27 cellular contexts compared by ENCODE assay signal in genomic region chr2:10680957-10681356, GRCh38. TPM values are rescaled to one million over a fixed set of nuclear protein-coding genes. Genes with fewer than 3 reads are reported as not detected.
DNase-seq lines count a peak whose midpoint lies in the region; ATAC-seq, FAIRE-seq and TF ChIP-seq lines count a peak whose summit lies in the region.
"Had no signal": no experiment of that assay in that cellular context is flagged by ENCODE, and none has a peak within 500 bp of the region (broad histone marks: within the 10 kb centered on the region; RNA-seq: fewer than 3 reads in every experiment).

No MANE protein-coding gene starts in this region.

- no peak for TF ChIP-seq POLR2A in K562 (conservative IDR thresholded peaks at IDR 0.05)

- H3K9me1 ChIP-seq in K562 (ENCODE audit: control insufficient read depth, insufficient read depth, low read length) = no peaks in the 10 kb centered on the region

- peaks cover 22% of the 10 kb centered on the region for H3K36me3 ChIP-seq in GM23248 (ENCODE audit: low read depth)
- H3K36me3 ChIP-seq in K562 (ENCODE audit: control insufficient read depth, insufficient read depth, low read length) = peaks cover 75% of the 10 kb centered on the region

- no peak for TF ChIP-seq RAD21 in K562 (CRISPR knock-in tag; conservative IDR thresholded peaks at IDR 0.05 in 1 of 2, IDR thresholded peaks at IDR 0.05 in 1 of 2)

- no peaks in the 10 kb centered on the region for H3K9me2 ChIP-seq in GM23248 (ENCODE audit: insufficient read depth)

- peak overlapping the region; percentile 64 for H3K27ac Mint-ChIP-seq in activated CD4-positive, alpha-beta T cell treated with anti-CD3 and anti-CD28 coated beads for 36 hours
- H3K27ac Mint-ChIP-seq in activated naive CD4-positive, alpha-beta T cell treated with anti-CD3 and anti-CD28 coated beads for 36 hours = peak overlapping the region; percentile 71
- H3K27ac Mint-ChIP-seq in activated naive CD4-positive, alpha-beta T cell treated with anti-CD3 and anti-CD28 coated beads, Interleukin-2, amount 10 ng/mL, durations not matched to agents 7 days and 5 days = no peak overlapping the region
- H3K27ac Mint-ChIP-seq: HFFc6 had no signal

- no peaks in the 10 kb centered on the region for H3K9me3 Mint-ChIP-seq in activated CD4-positive, alpha-beta T cell treated with anti-CD3 and anti-CD28 coated beads for 36 hours (ENCODE audit: low read depth)
- H3K9me3 Mint-ChIP-seq in activated naive CD4-positive, alpha-beta T cell treated with anti-CD3 and anti-CD28 coated beads for 36 hours = no peaks in the 10 kb centered on the region
- no peaks in the 10 kb centered on the region for H3K9me3 Mint-ChIP-seq in activated naive CD4-positive, alpha-beta T cell treated with anti-CD3 and anti-CD28 coated beads, Interleukin-2, amount 10 ng/mL, durations not matched to agents 7 days and 5 days
- H3K9me3 Mint-ChIP-seq: CD4-positive, alpha-beta memory T cell; HFFc6 had no signal

- in situ Hi-C loops in GM23248 (cut with MboI) (no loop called here), K562 (cut with MboI) (no loop called here)

- WGBS in GM23248 (ENCODE audit: low coverage in 1 of 2, low lambda C conversion rate in 2 of 2, missing lambda C conversion rate in 2 of 2), 2 experiments = 29 to 33% methylated on average over 2 of the region's 2 CpGs
- WGBS in K562 (ENCODE audit: insufficient coverage, low coverage, missing lambda C conversion rate) = 84% methylated on average over 2 of the region's 2 CpGs

- H3K4me3 ChIP-seq in GM23248 (no peak overlapping the region), K562 (no peak overlapping the region)
- H3K4me3 ChIP-seq: BLaER1 treated with 17β-estradiol and CSF1 and Interleukin-3, amounts not matched to agents 10 nM and 100 nM; GM12878; MG63 had no signal

- H3K9ac ChIP-seq in GM23248 (no peak overlapping the region), K562 (ENCODE audit: insufficient read depth in 1 of 2, low read depth in 2 of 2, low read length in 2 of 2) (no peak overlapping the region)
- H3K9ac ChIP-seq: BLaER1 treated with 17β-estradiol and CSF1 and Interleukin-3, amounts not matched to agents 10 nM and 100 nM had no signal

- ATAC-seq in activated CD4-positive, alpha-beta T cell treated with anti-CD3 and anti-CD28 coated beads for 36 hours = peak; percentile 88
- ATAC-seq in K562 = no peak
- ATAC-seq: GM12878, Right ventricle myocardium inferior had no signal

- no peaks in the 10 kb centered on the region for H4K20me1 ChIP-seq in GM23248 (ENCODE audit: insufficient read depth)
- H4K20me1 ChIP-seq in K562 (replicated peaks; ENCODE audit: control insufficient read depth, insufficient read depth, low read length) = peaks cover under 1% of the 10 kb centered on the region; the same call in 1 of the 2 replicates

- POLR2A ChIA-PET in activated CD4-positive, alpha-beta T cell treated with anti-CD3 and anti-CD28 coated beads for 36 hours (lab: Charles Lee) = interaction anchor here (0.6 to 0.9 kb wide), 2 partner anchors 20 to 233 kb away, joined by 3 to 5 read pairs; partner anchors contain the start of gene ODC1
- POLR2A ChIA-PET in K562 (lab: Yijun Ruan, JAX) = interaction anchor here (0.7 kb wide), 1 partner anchor 8 kb away, joined by 4 read pairs; the partner anchor contains the start of gene NOL10

- no peaks in the 10 kb centered on the region for H3K27me3 Mint-ChIP-seq in activated CD4-positive, alpha-beta T cell treated with anti-CD3 and anti-CD28 coated beads for 36 hours
- no peaks in the 10 kb centered on the region for H3K27me3 Mint-ChIP-seq in activated naive CD4-positive, alpha-beta T cell treated with anti-CD3 and anti-CD28 coated beads for 36 hours (ENCODE audit: low read depth)
- H3K27me3 Mint-ChIP-seq in activated naive CD4-positive, alpha-beta T cell treated with anti-CD3 and anti-CD28 coated beads, Interleukin-2, amount 10 ng/mL, durations not matched to agents 7 days and 5 days = no peaks in the 10 kb centered on the region
- H3K27me3 Mint-ChIP-seq: CD4-positive, alpha-beta memory T cell had no signal

- no peaks in the 10 kb centered on the region for H3K27me3 ChIP-seq in GM23248 (replicated peaks; ENCODE audit: insufficient read depth)
- H3K27me3 ChIP-seq in K562 (ENCODE audit: control insufficient read depth in 2 of 2, insufficient read depth in 2 of 2, low read length in 2 of 2) = no peaks in the 10 kb centered on the region
- H3K27me3 ChIP-seq: BLaER1 treated with 17β-estradiol and CSF1 and Interleukin-3, amounts not matched to agents 10 nM and 100 nM; MG63 had no signal

- H3K4me2 ChIP-seq in GM23248 (ENCODE audit: unreplicated experiment) (no peak overlapping the region), K562 (ENCODE audit: insufficient read depth, low read length) (no peak overlapping the region)
- H3K4me2 ChIP-seq: BLaER1 treated with 17β-estradiol and CSF1 and Interleukin-3, amounts not matched to agents 10 nM and 100 nM had no signal

- intact Hi-C loops in activated CD4-positive, alpha-beta T cell treated with anti-CD3 and anti-CD28 coated beads for 36 hours (cut with DNase I, micrococcal nuclease) = loop anchor here (10.0 kb wide), 2 partner anchors 114 to 376 kb away; partner anchors contain the start of gene HPCAL1 (in 1 of the 2)
- intact Hi-C loops in activated naive CD4-positive, alpha-beta T cell treated with anti-CD3 and anti-CD28 coated beads for 36 hours (cut with micrococcal nuclease) = loop anchor here (2.0 kb wide), 1 partner anchor 26 kb away; no protein-coding TSS in a partner anchor
- intact Hi-C loops in K562 (cut with micrococcal nuclease) = no loop called here

- H2AFZ ChIP-seq in GM23248 (no peak overlapping the region), K562 (ENCODE audit: low read depth, low read length) (no peak overlapping the region)

- no peak for TF ChIP-seq CTCF in K562 (IDR thresholded peaks at IDR 0.05 in 2 of 3, conservative IDR thresholded peaks at IDR 0.05 in 1 of 3; ENCODE audit: insufficient read depth in 2 of 3, low read depth in 1 of 3, low read length in 3 of 3)

- peaks cover 39% of the 10 kb centered on the region for H3K36me3 Mint-ChIP-seq in activated CD4-positive, alpha-beta T cell treated with anti-CD3 and anti-CD28 coated beads for 36 hours (ENCODE audit: low read depth)
- peaks cover 19% of the 10 kb centered on the region for H3K36me3 Mint-ChIP-seq in activated naive CD4-positive, alpha-beta T cell treated with anti-CD3 and anti-CD28 coated beads for 36 hours (ENCODE audit: low read depth)
- H3K36me3 Mint-ChIP-seq in activated naive CD4-positive, alpha-beta T cell treated with anti-CD3 and anti-CD28 coated beads, Interleukin-2, amount 10 ng/mL, durations not matched to agents 7 days and 5 days = peaks cover 21% of the 10 kb centered on the region

- H3K79me2 ChIP-seq in GM23248 (ENCODE audit: insufficient read depth) = peaks cover 84% of the 10 kb centered on the region
- H3K79me2 ChIP-seq in K562 (ENCODE audit: control insufficient read depth, insufficient read depth, low read length) = peaks cover 29% of the 10 kb centered on the region

- H3K9me3 ChIP-seq in GM23248 (ENCODE audit: low read depth) (no peaks in the 10 kb centered on the region), K562 (replicated peaks; ENCODE audit: control insufficient read depth, insufficient read depth, low read depth, low read length) (no peaks in the 10 kb centered on the region)
- H3K9me3 ChIP-seq: BLaER1 treated with 17β-estradiol and CSF1 and Interleukin-3, amounts not matched to agents 10 nM and 100 nM; Caco-2; MG63 had no signal

- CTCF ChIA-PET in activated CD4-positive, alpha-beta T cell treated with anti-CD3 and anti-CD28 coated beads for 36 hours (lab: Charles Lee) = interaction anchor here (0.8 to 1.3 kb wide), 2 partner anchors 15 to 234 kb away, joined by 3 read pairs; no protein-coding TSS in a partner anchor
- CTCF ChIA-PET in activated naive CD4-positive, alpha-beta T cell treated with anti-CD3 and anti-CD28 coated beads for 36 hours (lab: Charles Lee) = interaction anchor here (0.7 to 1.1 kb wide), 2 partner anchors 35 to 697 kb away, joined by 3 read pairs; no protein-coding TSS in a partner anchor
- CTCF ChIA-PET in activated naive CD4-positive, alpha-beta T cell treated with anti-CD3 and anti-CD28 coated beads, Interleukin-2, amount 10 ng/mL, durations not matched to agents 7 days and 5 days (lab: Charles Lee) = interaction anchor here (0.6 kb wide), 1 partner anchor 700 kb away, joined by 3 read pairs; no protein-coding TSS in a partner anchor
- CTCF ChIA-PET in K562 (lab: Yijun Ruan, JAX; ENCODE audit: low intra/inter-chr PET ratio) = no interaction called here

- H3K4me1 ChIP-seq in GM23248 (ENCODE audit: insufficient read depth) (no peaks in the 10 kb centered on the region), K562 (replicated peaks in 1 of 2; ENCODE audit: control insufficient read depth in 2 of 2, insufficient read depth in 2 of 2, low read length in 2 of 2) (no peaks in the 10 kb centered on the region)
- H3K4me1 ChIP-seq: Caco-2 had no signal

- TF ChIP-seq EP300 in K562 (IDR thresholded peaks at IDR 0.05; ENCODE audit: low read length) = no peak

- H3K4me1 Mint-ChIP-seq in activated CD4-positive, alpha-beta T cell treated with anti-CD3 and anti-CD28 coated beads for 36 hours = peaks cover 24% of the 10 kb centered on the region
- peaks cover 32% of the 10 kb centered on the region for H3K4me1 Mint-ChIP-seq in activated naive CD4-positive, alpha-beta T cell treated with anti-CD3 and anti-CD28 coated beads for 36 hours (ENCODE audit: low read depth)
- peaks cover 8% of the 10 kb centered on the region for H3K4me1 Mint-ChIP-seq in activated naive CD4-positive, alpha-beta T cell treated with anti-CD3 and anti-CD28 coated beads, Interleukin-2, amount 10 ng/mL, durations not matched to agents 7 days and 5 days

- H3F3A ChIP-seq in GM23248 (ENCODE audit: insufficient read depth) = peaks cover 7% of the 10 kb centered on the region

- no TSS peak for BruUV-seq in K562 (replicated peaks; lab: Mats Ljungman, UMichigan)

- H3K27ac ChIP-seq in GM23248 (no peak overlapping the region), K562 (ENCODE audit: extremely low read depth, low read depth, low read length) (no peak overlapping the region)
- H3K27ac ChIP-seq: BLaER1 treated with 17β-estradiol and CSF1 and Interleukin-3, amounts not matched to agents 10 nM and 100 nM had no signal

- no peak for DNase-seq in activated CD4-positive, alpha-beta T cell treated with anti-CD3 and anti-CD28 coated beads for 36 hours
- no peak for DNase-seq in activated CD4-positive, alpha-beta T cell treated with anti-CD3 and anti-CD28 coated beads, Interleukin-2, amount 50 U/mL, for 4 hours
- no peak for DNase-seq in activated naive CD4-positive, alpha-beta T cell treated with anti-CD3 and anti-CD28 coated beads for 36 hours
- DNase-seq in activated naive CD4-positive, alpha-beta T cell treated with anti-CD3 and anti-CD28 coated beads, Interleukin-2, amount 10 ng/mL, durations not matched to agents 7 days and 5 days = no peak
- DNase-seq in GM23248 (peak; percentile 20), K562 (ENCODE audit: extremely low read depth in 1 of 4, low spot score in 3 of 4) (no peak), activated gamma-delta T cell treated with Interleukin-2 at 50 U/mL for 16 hours (no peak), inferior parietal cortex (ENCODE audit: extremely low spot score) (no peak)
- DNase-seq: 8988T; Caco-2; CD4-positive, alpha-beta memory T cell; DMS 273 treated with DMSO at 0.1 percent for 48 hours; DMS79 treated with DMSO at 0.1 percent for 48 hours; H7; HFFc6; MG63; NCI-H1417; NCI-H1694 treated with DMSO at 0.1 percent for 48 hours; NCI-H2081 treated with DMSO at 0.1 percent for 48 hours; NCI-H2171 treated with DMSO at 0.1 percent for 48 hours; NCI-H446; NCI-H526 had no signal

- no peak overlapping the region for H3K4me3 Mint-ChIP-seq in activated CD4-positive, alpha-beta T cell treated with anti-CD3 and anti-CD28 coated beads for 36 hours
- H3K4me3 Mint-ChIP-seq in activated naive CD4-positive, alpha-beta T cell treated with anti-CD3 and anti-CD28 coated beads for 36 hours = no peak overlapping the region
- H3K4me3 Mint-ChIP-seq in activated naive CD4-positive, alpha-beta T cell treated with anti-CD3 and anti-CD28 coated beads, Interleukin-2, amount 10 ng/mL, durations not matched to agents 7 days and 5 days = no peak overlapping the region
- H3K4me3 Mint-ChIP-seq: CD4-positive, alpha-beta memory T cell; HFFc6 had no signal

- peak; percentile 23 for FAIRE-seq in K562 (lab: Jason Lieb, UNC)
- FAIRE-seq: GM12878, RCC 7860 had no signal

RNA-seq across cellular contexts. Expression of gene NOL10, which starts 8.8 kb away (rescaled TPM):
- total RNA-seq in activated CD4-positive, alpha-beta T cell treated with anti-CD3 and anti-CD28 coated beads for 36 hours = 10 to 100 TPM; 39.7 to 41.0 TPM
- total RNA-seq in activated naive CD4-positive, alpha-beta T cell treated with anti-CD3 and anti-CD28 coated beads for 36 hours = 10 to 100 TPM; 27.0 to 28.9 TPM
- 33.3 and 39.0 TPM in 2 replicates for total RNA-seq in GM23248 (2014; rRNA removed; shearing (Covaris generic))
- polyA plus RNA-seq in GM23248 (2016; fragmentation: Nextera tagmentation; extraction: Ambion mirVana) (27.5 and 30.2 TPM in 2 replicates), K562 (2011; rRNA removed) (39.2 and 51.0 TPM in 2 replicates), K562 (2014; fragmentation: Illumina TruSeq; extraction: Trizol) (53.0 and 59.4 TPM in 2 replicates), K562 (2014; fragmentation: Nextera tagmentation; extraction: Ambion mirVana) (10 to 100 TPM; 32.9 to 45.5 TPM), K562 (2014; rRNA removed) (35.4 and 42.2 TPM in 2 replicates)
- total RNA-seq in K562 (2011; cell fraction: chromatin; rRNA removed; ENCODE audit: low replicate concordance) = 64.7 and 95.6 TPM in 2 replicates
- 28.3 and 33.4 TPM in 2 replicates for total RNA-seq in K562 (2011; cell fraction: nucleolus; rRNA removed)
- 40.4 and 48.9 TPM in 2 replicates for total RNA-seq in K562 (2011; cell fraction: nucleoplasm; rRNA removed)
- total RNA-seq in K562 (2014; rRNA removed) (44.0 and 46.7 TPM in 2 replicates), K562 (2014; rRNA removed; fragmentation: Illumina TruSeq; extraction: Trizol) (63.9 and 68.0 TPM in 2 replicates), K562 (2015; rRNA removed; fragmentation: Illumina TruSeq; extraction: Trizol) (55.6 and 60.0 TPM in 2 replicates), K562 (2021) (44.2 and 47.8 TPM in 2 replicates)
- polyA plus RNA-seq in K562 (2011; cell fraction: cytosol; rRNA removed) = 12.6 and 22.4 TPM in 2 replicates
- polyA plus RNA-seq in K562 (2011; cell fraction: nucleus; rRNA removed) = 21.2 and 24.0 TPM in 2 replicates
- 17.8 and 33.3 TPM in 2 replicates for polyA plus RNA-seq in K562 (2012)
- polyA minus RNA-seq in K562 (2011; rRNA and poly(A)+ RNA removed) = 77.9 and 78.4 TPM in 2 replicates
- 27.9 and 33.6 TPM in 2 replicates for polyA minus RNA-seq in K562 (2011; cell fraction: cytosol; rRNA and poly(A)+ RNA removed)
- 20.2 and 37.8 TPM in 2 replicates for polyA minus RNA-seq in K562 (2011; cell fraction: nucleus; rRNA and poly(A)+ RNA removed)

RNA-seq across cellular contexts. Expression of gene ATP6V1C2, which starts 40.5 kb away (rescaled TPM):
- not detected for total RNA-seq in activated CD4-positive, alpha-beta T cell treated with anti-CD3 and anti-CD28 coated beads for 36 hours
- total RNA-seq in activated naive CD4-positive, alpha-beta T cell treated with anti-CD3 and anti-CD28 coated beads for 36 hours = not detected
- not detected in 2 replicates for total RNA-seq in GM23248 (2014; rRNA removed; shearing (Covaris generic))
- polyA plus RNA-seq in GM23248 (2016; fragmentation: Nextera tagmentation; extraction: Ambion mirVana) = 0.18 and 0.53 TPM in 2 replicates
- total RNA-seq in K562 (2011; cell fraction: chromatin; rRNA removed; ENCODE audit: low replicate concordance) = 0.16 TPM in 1 of 2 replicates, not detected in the other
- not detected in 2 replicates for total RNA-seq in K562 (2011; cell fraction: nucleolus; rRNA removed)
- not detected in 2 replicates for total RNA-seq in K562 (2011; cell fraction: nucleoplasm; rRNA removed)
- total RNA-seq in K562 (2014; rRNA removed) = not detected in 2 replicates
- total RNA-seq in K562 (2014; rRNA removed; fragmentation: Illumina TruSeq; extraction: Trizol) = not detected in 2 replicates
- not detected in 2 replicates for total RNA-seq in K562 (2015; rRNA removed; fragmentation: Illumina TruSeq; extraction: Trizol)
- 0.09 TPM in 1 of 2 replicates, not detected in the other for total RNA-seq in K562 (2021)
- 0.04 and 0.10 TPM in 2 replicates for polyA plus RNA-seq in K562 (2011; rRNA removed)
- not detected in 2 replicates for polyA plus RNA-seq in K562 (2011; cell fraction: cytosol; rRNA removed)
- polyA plus RNA-seq in K562 (2011; cell fraction: nucleus; rRNA removed) = 0.17 and 0.27 TPM in 2 replicates
- polyA plus RNA-seq in K562 (2012) = 1.0 and 1.5 TPM in 2 replicates
- not detected in 2 replicates for polyA plus RNA-seq in K562 (2014; fragmentation: Illumina TruSeq; extraction: Trizol)
- under 1 TPM; 0.28 to 0.31 TPM for polyA plus RNA-seq in K562 (2014; fragmentation: Nextera tagmentation; extraction: Ambion mirVana)
- 0.01 and 0.13 TPM in 2 replicates for polyA plus RNA-seq in K562 (2014; rRNA removed)
- polyA minus RNA-seq in K562 (2011; rRNA and poly(A)+ RNA removed) = not detected in 2 replicates
- polyA minus RNA-seq in K562 (2011; cell fraction: cytosol; rRNA and poly(A)+ RNA removed) = 3.1 TPM in 1 of 2 replicates, not detected in the other
- 0.40 TPM in 1 of 2 replicates, not detected in the other for polyA minus RNA-seq in K562 (2011; cell fraction: nucleus; rRNA and poly(A)+ RNA removed)
- total RNA-seq: CD4-positive, alpha-beta memory T cell; HFFc6; LHCN-M2 had no signal
